ENCODE assay signal across 20 cellular contexts in the genomic region with DNA sequence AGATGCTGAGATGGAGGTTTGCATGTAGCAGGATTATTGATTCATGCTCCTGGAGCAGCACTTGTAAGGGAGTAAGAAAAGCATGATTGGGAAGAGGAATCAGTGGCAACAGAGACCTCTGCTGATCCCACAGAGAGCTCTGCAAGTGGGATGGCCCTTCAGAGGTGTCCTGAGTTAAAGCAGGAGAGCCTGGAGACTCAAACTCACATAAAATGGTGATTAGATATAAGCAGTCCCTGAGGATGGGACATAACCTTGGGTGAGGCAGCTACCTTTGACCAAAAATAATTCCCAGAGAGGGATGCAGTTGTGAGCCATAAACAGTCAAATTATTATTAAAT.
"Had no signal": no experiment of that assay in that cellular context is flagged by ENCODE, and none has a peak within 500 bp of the region (broad histone marks: within the 10 kb centered on the region; RNA-seq: fewer than 3 reads in every experiment).

No MANE protein-coding gene starts in this region.

- H3K27ac Mint-ChIP-seq: T-cell had no signal

- H3K27ac ChIP-seq: RWPE1 had no signal

- H3K9ac ChIP-seq: SK-N-SH had no signal

- H3K4me3 Mint-ChIP-seq: T-cell had no signal

- DNase-seq: KBM-7, NCI-H1092, NCI-H1105 treated with DMSO at 0.1 percent for 48 hours, NCI-H1417 treated with DMSO at 0.1 percent for 48 hours, NCI-H146, NCI-H1694 treated with DMSO at 0.1 percent for 48 hours, NCI-H1930, NCI-H2081, NCI-H2107, NCI-H2227 treated with DMSO at 0.1 percent for 48 hours, NCI-H446, NCI-H510A, NCI-H524 treated with DMSO at 0.1 percent for 48 hours, NCI-H774, SHP77, SK-N-SH, SW 1271, T-cell had no signal

- H3K4me1 Mint-ChIP-seq: T-cell had no signal

- ATAC-seq: Panc1, T-cell had no signal

- H3K36me3 Mint-ChIP-seq: T-cell had no signal

- H3K9me3 ChIP-seq: SK-N-SH had no signal

- H3K4me2 ChIP-seq: SK-N-SH had no signal

- H3K9me3 Mint-ChIP-seq: T-cell had no signal
